ENCODE assay signal across 36 cellular contexts in the genomic region with DNA sequence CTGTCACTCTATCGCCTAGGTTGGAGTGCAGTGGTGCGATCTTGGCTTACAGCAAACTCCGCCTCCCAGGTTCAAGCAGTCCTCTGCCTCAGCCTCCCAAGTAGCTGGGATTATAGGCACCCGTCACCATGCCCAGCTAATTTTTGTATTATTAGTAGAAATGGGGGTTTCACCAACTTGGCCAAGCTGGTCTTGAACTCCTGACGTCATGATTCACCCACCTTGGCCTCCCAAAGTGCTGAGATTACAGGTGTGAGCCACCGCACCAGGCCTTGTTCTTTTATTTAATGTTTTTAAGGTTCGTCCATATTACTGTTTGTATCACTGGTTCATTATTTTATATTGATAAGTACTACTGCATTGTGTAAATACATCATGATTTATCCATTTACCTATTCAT. TPM values are rescaled to one million over a fixed set of nuclear protein-coding genes. Genes with fewer than 3 reads are reported as not detected.
"Had no signal": no experiment of that assay in that cellular context is flagged by ENCODE, and none has a peak within 500 bp of the region (broad histone marks: within the 10 kb centered on the region; RNA-seq: fewer than 3 reads in every experiment).

No MANE protein-coding gene starts in this region.

- ATAC-seq: activated naive CD4-positive, alpha-beta T cell treated with anti-CD3 and anti-CD28 coated beads, Interleukin-2, amount 50 U/mL, for 72 hours; activated naive CD8-positive, alpha-beta T cell treated with anti-CD3 and anti-CD28 coated beads, Interleukin-2, amount 50 U/mL, for 24 hours; activated T-cell treated with anti-CD3 and anti-CD28 coated beads, Interleukin-2, amount 50 U/mL, for 4 hours; activated T-cell treated with anti-CD3 and anti-CD28 coated beads, Interleukin-2, amount 50 U/mL, for 72 hours; activated T-helper 17 cell treated with anti-CD3 and anti-CD28 coated beads, Interleukin-2, amount 50 U/mL, for 72 hours; body of pancreas had no signal

- DNase-seq: activated effector memory CD4-positive, alpha-beta T cell treated with anti-CD3 and anti-CD28 coated beads, Interleukin-2, amount 50 U/mL, for 16 hours; activated effector memory CD4-positive, alpha-beta T cell treated with Interleukin-2 at 50 U/mL for 16 hours; activated gamma-delta T cell; activated gamma-delta T cell treated with Interleukin-2 at 50 U/mL for 16 hours; activated naive CD4-positive, alpha-beta T cell; activated naive CD4-positive, alpha-beta T cell treated with anti-CD3 and anti-CD28 coated beads for 36 hours; activated naive CD4-positive, alpha-beta T cell treated with anti-CD3 and anti-CD28 coated beads, Interleukin-2, amount 10 ng/mL, durations not matched to agents 7 days and 5 days; activated naive CD4-positive, alpha-beta T cell treated with anti-CD3 and anti-CD28 coated beads, Interleukin-2, amount 50 U/mL, for 16 hours; activated naive CD4-positive, alpha-beta T cell treated with Interleukin-2 at 50 U/mL for 16 hours; activated naive CD8-positive, alpha-beta T cell treated with anti-CD3 and anti-CD28 coated beads for 36 hours; activated naive CD8-positive, alpha-beta T cell treated with anti-CD3 and anti-CD28 coated beads, Interleukin-2, amount 10 ng/mL, durations not matched to agents 7 days and 5 days; activated naive CD8-positive, alpha-beta T cell treated with anti-CD3 and anti-CD28 coated beads, Interleukin-2, amount 50 U/mL, for 24 hours; activated T-cell treated with anti-CD3 and anti-CD28 coated beads, Interleukin-2, amount 50 U/mL, for 1 hour; activated T-cell treated with anti-CD3 and anti-CD28 coated beads, Interleukin-2, amount 50 U/mL, for 24 hours; activated T-cell treated with anti-CD3 and anti-CD28 coated beads, Interleukin-2, amount 50 U/mL, for 4 hours; activated T-cell treated with anti-CD3 and anti-CD28 coated beads, Interleukin-2, amount 50 U/mL, for 48 hours; activated T-cell treated with anti-CD3 and anti-CD28 coated beads, Interleukin-2, amount 50 U/mL, for 72 hours; adrenal gland; amniotic stem cell; amygdala; anterior cingulate cortex; aorta; body of pancreas; brain microvascular endothelial cell; caudate nucleus; central memory CD4-positive, alpha-beta T cell; cerebellar nuclear complex had no signal

- H3K4me1 ChIP-seq: body of pancreas, breast epithelium had no signal

- H3K27me3 ChIP-seq: adrenal gland, ascending aorta, body of pancreas, brain microvascular endothelial cell, breast epithelium, cardiac muscle cell had no signal

- H3K36me3 ChIP-seq: adrenal gland, ascending aorta, brain microvascular endothelial cell, breast epithelium, cardiac muscle cell had no signal

- FAIRE-seq: astrocyte, bronchial epithelial cell had no signal

- H3K9me3 ChIP-seq: adrenal gland, body of pancreas, breast epithelium had no signal

- H3K4me3 ChIP-seq: adrenal gland, ascending aorta, body of pancreas, breast epithelium, cardiac muscle cell had no signal

- H3K27ac ChIP-seq: adrenal gland, ascending aorta, body of pancreas, brain microvascular endothelial cell, breast epithelium, cardiac muscle cell had no signal

RNA-seq across cellular contexts. Expression of a gene that starts 10.2 kb away (rescaled TPM):
- total RNA-seq: activated naive CD4-positive, alpha-beta T cell treated with anti-CD3 and anti-CD28 coated beads for 36 hours; activated naive CD4-positive, alpha-beta T cell treated with anti-CD3 and anti-CD28 coated beads, Interleukin-2, amount 50 U/mL, for 72 hours; activated naive CD8-positive, alpha-beta T cell treated with anti-CD3 and anti-CD28 coated beads for 36 hours; activated naive CD8-positive, alpha-beta T cell treated with anti-CD3 and anti-CD28 coated beads, Interleukin-2, amount 10 ng/mL, durations not matched to agents 7 days and 5 days; activated T-cell treated with anti-CD3 and anti-CD28 coated beads, Interleukin-2, amount 50 U/mL, for 4 hours; activated T-cell treated with anti-CD3 and anti-CD28 coated beads, Interleukin-2, amount 50 U/mL, for 72 hours; activated T-helper 1 cell treated with anti-CD3 and anti-CD28 coated beads, Interleukin-12 subunit alpha, Interleukin-12 subunit beta, Interleukin-2, Interleukin-4 antibody, amounts not matched to agents 30 ng/mL and 10 ng/mL and 1 ng/mL, durations not matched to agents 14 hours and 24 hours and 36 hours; activated T-helper 17 cell treated with anti-CD3 and anti-CD28 coated beads, Interleukin-2, amount 50 U/mL, for 72 hours; activated T-helper 2 cell treated with anti-CD3 and anti-CD28 coated beads, Interferon-gamma antibody, Interleukin-2, Interleukin-4, amounts not matched to agents 10 μg/mL and 5 μg/mL and 100 μg/mL, durations not matched to agents 14 hours and 24 hours and 36 hours; astrocyte had no signal
